Comparison of ENCODE assay signal across 20 cellular contexts in the genomic region with DNA sequence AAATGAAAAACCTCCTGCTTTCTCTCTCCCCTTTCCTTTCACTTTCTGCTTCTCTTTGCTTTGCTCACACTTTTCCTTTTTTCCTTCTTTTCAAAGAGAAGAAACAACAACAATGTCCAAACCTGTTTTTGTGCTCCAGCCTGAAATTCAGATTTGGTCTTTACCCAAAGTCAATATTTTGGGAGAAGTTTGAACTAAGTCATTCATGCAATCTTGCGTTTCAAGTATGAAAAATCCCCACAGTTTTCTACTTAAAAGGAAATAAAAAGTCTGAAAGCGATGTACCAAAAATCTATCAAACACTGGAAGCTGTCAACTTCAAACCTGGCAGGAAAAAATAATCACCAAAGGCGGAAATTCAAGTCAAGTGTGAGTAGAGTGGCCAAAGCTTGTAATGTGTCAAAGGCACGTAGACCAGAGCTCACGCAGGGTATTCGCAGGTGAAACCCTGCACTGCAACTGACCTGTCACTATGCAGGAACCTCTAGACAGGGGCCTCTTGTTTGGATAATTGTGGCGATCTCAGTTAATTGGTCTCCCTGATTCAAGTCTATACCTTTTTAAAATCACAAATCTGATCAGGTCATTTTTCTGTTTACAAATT.
DNase-seq lines count a peak whose midpoint lies in the region; ATAC-seq, FAIRE-seq and TF ChIP-seq lines count a peak whose summit lies in the region.
"Had no signal": no experiment of that assay in that cellular context is flagged by ENCODE, and none has a peak within 500 bp of the region (broad histone marks: within the 10 kb centered on the region; RNA-seq: fewer than 3 reads in every experiment).

No MANE protein-coding gene starts in this region.

- H3K27me3 ChIP-seq in astrocyte (ENCODE audit: insufficient read depth, low read length) (no peaks in the 10 kb centered on the region), gastrocnemius medialis (no peaks in the 10 kb centered on the region)

- H3K27ac Mint-ChIP-seq in astrocyte (ENCODE audit: unreplicated experiment), result peak overlapping the region; percentile 36
- H3K27ac Mint-ChIP-seq: activated naive CD4-positive, alpha-beta T cell treated with anti-CD3 and anti-CD28 coated beads, Interleukin-2, amount 50 U/mL, for 24 hours; B cell; naive thymus-derived CD8-positive, alpha-beta T cell had no signal

- TF ChIP-seq POLR2A in gastrocnemius medialis (IDR thresholded peaks at IDR 0.05), result no peak

- no peak for FAIRE-seq in astrocyte (lab: Jason Lieb, UNC)
- FAIRE-seq: colon, islet of Langerhans, K562 had no signal

- H4K20me1 ChIP-seq in astrocyte (ENCODE audit: insufficient read depth, low read length), result no peaks in the 10 kb centered on the region

- H3K4me1 ChIP-seq in astrocyte (ENCODE audit: insufficient read depth, low read length) (peaks cover 26% of the 10 kb centered on the region), gastrocnemius medialis (peaks cover 47 to 65% of the 10 kb centered on the region in 2 donors)

- peak; percentile 25 for DNase-seq in GM12865 (ENCODE audit: low read depth)
- no peak for DNase-seq in astrocyte (ENCODE audit: low read depth)
- no peak for DNase-seq in left lobe of liver (ENCODE audit: low spot score)
- no peak for DNase-seq in gastrocnemius medialis
- no peak for DNase-seq in stimulated activated CD4-positive, alpha-beta T cell treated with anti-CD3 and anti-CD28 coated beads, Interleukin-2, amount 100 ng/mL, for 48 hours
- no peak for DNase-seq in NK-92 (lab: John Stamatoyannopoulos, UW; ENCODE audit: unreplicated experiment)
- DNase-seq in MV-4-11 (lab: John Stamatoyannopoulos, UW), result no peak
- DNase-seq in NCI-H1694 treated with DMSO at 0.1 percent for 48 hours (lab: John Stamatoyannopoulos, UW), result no peak
- DNase-seq: activated CD8-positive, alpha-beta memory T cell treated with anti-CD3 and anti-CD28 coated beads for 24 hours; DMS53; naive thymus-derived CD8-positive, alpha-beta T cell; NCI-H1436 treated with DMSO at 0.1 percent for 48 hours; NCI-H69; SHP77 treated with DMSO at 0.1 percent for 48 hours; stimulated activated CD4-positive, alpha-beta T cell treated with anti-CD3 and anti-CD28 coated beads, Interleukin-15, amount 100 ng/mL, for 24 hours had no signal

- H3K4me2 ChIP-seq in astrocyte (ENCODE audit: low read length), result peak overlapping the region; percentile 62

- TF ChIP-seq CTCF in GM12865 (IDR thresholded peaks at IDR 0.05; ENCODE audit: insufficient read depth, low read depth, low read length, missing control alignments), result no peak
- TF ChIP-seq CTCF in astrocyte (IDR thresholded peaks at IDR 0.05; ENCODE audit: insufficient read depth, low read depth, low read length), result no peak
- TF ChIP-seq CTCF in gastrocnemius medialis (IDR thresholded peaks at IDR 0.05 in 4 of 5, conservative IDR thresholded peaks at IDR 0.05 in 1 of 5), result no peak

- H3K36me3 Mint-ChIP-seq in astrocyte (ENCODE audit: low read depth, unreplicated experiment), result no peaks in the 10 kb centered on the region
- H3K36me3 Mint-ChIP-seq: activated naive CD4-positive, alpha-beta T cell treated with anti-CD3 and anti-CD28 coated beads, Interleukin-2, amount 50 U/mL, for 24 hours; naive thymus-derived CD8-positive, alpha-beta T cell had no signal

- in situ Hi-C loops in gastrocnemius medialis (cut with MboI; ENCODE audit: low sequenced_read_pairs in 4 of 4), result loop anchor here in 3 of 4 donors (5.0 to 10.0 kb wide), 3 partner anchors 79 to 189 kb away; a partner anchor contains a TSS

- H2AFZ ChIP-seq in astrocyte (ENCODE audit: low read depth, low read length), result peak overlapping the region; percentile 49

- no peaks in the 10 kb centered on the region for H3K9me3 ChIP-seq in astrocyte (ENCODE audit: insufficient read depth, low read depth, low read length)
- no peaks in the 10 kb centered on the region for H3K9me3 ChIP-seq in gastrocnemius medialis

- H3K27me3 Mint-ChIP-seq in astrocyte (ENCODE audit: low read depth, unreplicated experiment), result no peaks in the 10 kb centered on the region

- ATAC-seq in left lobe of liver (peak; percentile 75), gastrocnemius medialis (peak; percentile 12 to 30)
- ATAC-seq: K562; naive thymus-derived CD8-positive, alpha-beta T cell had no signal

- intact Hi-C loops in gastrocnemius medialis (cut with DNase I; ENCODE audit: low total_unique reads), result loop anchor here (1.0 to 5.0 kb wide), 3 partner anchors 119 to 1687 kb away; a partner anchor contains a TSS

- no peak overlapping the region for H3K4me3 Mint-ChIP-seq in astrocyte (ENCODE audit: unreplicated experiment)
- H3K4me3 Mint-ChIP-seq: activated naive CD4-positive, alpha-beta T cell treated with anti-CD3 and anti-CD28 coated beads, Interleukin-2, amount 50 U/mL, for 24 hours; B cell; naive thymus-derived CD8-positive, alpha-beta T cell had no signal

- H3K36me3 ChIP-seq in astrocyte (ENCODE audit: insufficient read depth, low read length) (no peaks in the 10 kb centered on the region), gastrocnemius medialis (no peaks in the 10 kb centered on the region)

- H3K4me3 ChIP-seq in GM12865 (ENCODE audit: low read depth, low read length) (peak overlapping the region; percentile 10), astrocyte (ENCODE audit: insufficient read depth, low read depth, low read length) (no peak overlapping the region), gastrocnemius medialis (peak overlapping the region in 3 of 4 donors; percentile 0 to 20 (median 8))
- H3K4me3 ChIP-seq: K562 had no signal

- peaks cover 28% of the 10 kb centered on the region for H3K4me1 Mint-ChIP-seq in astrocyte (ENCODE audit: low read depth, unreplicated experiment)
- H3K4me1 Mint-ChIP-seq: activated naive CD4-positive, alpha-beta T cell treated with anti-CD3 and anti-CD28 coated beads, Interleukin-2, amount 50 U/mL, for 24 hours; B cell; naive thymus-derived CD8-positive, alpha-beta T cell had no signal

- H3K9me3 Mint-ChIP-seq in astrocyte (ENCODE audit: unreplicated experiment), result peaks cover 2% of the 10 kb centered on the region
- H3K9me3 Mint-ChIP-seq: activated naive CD4-positive, alpha-beta T cell treated with anti-CD3 and anti-CD28 coated beads, Interleukin-2, amount 50 U/mL, for 24 hours; naive thymus-derived CD8-positive, alpha-beta T cell had no signal

- peak overlapping the region; percentile 49 for H3K9ac ChIP-seq in astrocyte (ENCODE audit: low read length)

- H3K79me2 ChIP-seq in astrocyte (ENCODE audit: insufficient read depth, low read length), result no peaks in the 10 kb centered on the region

- peak overlapping the region; percentile 1 for H3K27ac ChIP-seq in astrocyte (ENCODE audit: low read depth, low read length)
- H3K27ac ChIP-seq in gastrocnemius medialis, result peak overlapping the region; percentile 83 to 90 (median 86)
